ENCODE assay signal across 24 cellular contexts in genomic region chr2:138023976-138024375, GRCh38. TPM values are rescaled to one million over a fixed set of nuclear protein-coding genes. Genes with fewer than 3 reads are reported as not detected.
"Had no signal": no experiment of that assay in that cellular context is flagged by ENCODE, and none has a peak within 500 bp of the region (broad histone marks: within the 10 kb centered on the region; RNA-seq: fewer than 3 reads in every experiment).

No MANE protein-coding gene starts in this region.

- H3K4me2 ChIP-seq: hepatocyte, neural progenitor cell had no signal

- H3K36me3 ChIP-seq: esophagus muscularis mucosa, gastroesophageal sphincter, heart left ventricle, left lung, neural progenitor cell, sigmoid colon, spleen, thoracic aorta, transverse colon, vagina had no signal

- H2AFZ ChIP-seq: hepatocyte, neural progenitor cell had no signal

- H3K4me1 ChIP-seq: esophagus muscularis mucosa, foreskin keratinocyte, gastroesophageal sphincter, left lung, neural progenitor cell, psoas muscle, spleen, transverse colon had no signal

- H3K79me2 ChIP-seq: hepatocyte had no signal

- H3K27ac ChIP-seq: dorsolateral prefrontal cortex, esophagus muscularis mucosa, foreskin keratinocyte, gastroesophageal sphincter, heart left ventricle, hepatocyte, left lung, neural progenitor cell, psoas muscle, sigmoid colon, spleen, thoracic aorta, transverse colon, vagina had no signal

- H3K9me3 ChIP-seq: esophagus muscularis mucosa, gastroesophageal sphincter, heart left ventricle, left lung, mucosa of descending colon, psoas muscle, sigmoid colon, spleen, thoracic aorta, transverse colon, vagina had no signal

- H3K9ac ChIP-seq: neural progenitor cell had no signal

- H3K27me3 ChIP-seq: dorsolateral prefrontal cortex, esophagus muscularis mucosa, foreskin keratinocyte, gastroesophageal sphincter, heart left ventricle, hepatocyte, left lung, neural progenitor cell, sigmoid colon, spleen, transverse colon, vagina had no signal

- DNase-seq: effector CD4-positive, alpha-beta T cell; endodermal cell; foreskin keratinocyte; heart left ventricle; kidney; left lung; mucosa of descending colon; naive B cell; psoas muscle; right cardiac atrium; sigmoid colon; spleen; stimulated activated CD4-positive, alpha-beta T cell treated with anti-CD3 and anti-CD28 coated beads, Interleukin-15, amount 100 ng/mL, for 24 hours; stimulated activated CD4-positive, alpha-beta T cell treated with anti-CD3 and anti-CD28 coated beads, Interleukin-2, amount 100 ng/mL, for 48 hours; stimulated activated naive B cell treated with anti-CD40 and anti-IgM and Interleukin-4, amounts not matched to agents 10 μg/mL and 1 μg/mL and 100 μg/mL, for 72 hours; transverse colon had no signal

- H3K4me3 ChIP-seq: dorsolateral prefrontal cortex, esophagus muscularis mucosa, gastroesophageal sphincter, heart left ventricle, hepatocyte, left lung, mucosa of descending colon, neural progenitor cell, psoas muscle, sigmoid colon, spleen, thoracic aorta, transverse colon, vagina had no signal

- ATAC-seq: foreskin keratinocyte; gastroesophageal sphincter; heart left ventricle; left lung; mucosa of descending colon; natural killer cell treated with Interleukin-12 subunit alpha and Interleukin-12 subunit beta and Interleukin-15 and Interleukin-18, amount 100 ng/mL, for 72 hours; psoas muscle; right cardiac atrium; stimulated activated naive B cell treated with anti-CD40 and anti-IgM and Interleukin-4, amounts not matched to agents 10 μg/mL and 1 μg/mL and 100 μg/mL, for 72 hours had no signal

RNA-seq across cellular contexts. Expression of gene HNMT, which starts 59.7 kb away (rescaled TPM):
- total RNA-seq: natural killer cell treated with Interleukin-12 subunit alpha and Interleukin-12 subunit beta and Interleukin-15 and Interleukin-18, amount 100 ng/mL, for 72 hours had no signal
